8 cellular contexts compared by ENCODE assay signal in genomic region chr7:18494821-18495408, GRCh38. TPM values are rescaled to one million over a fixed set of nuclear protein-coding genes. Genes with fewer than 3 reads are reported as not detected.
A peak's percentile ranks its signal among the peaks of the same experiment; 100 is the strongest.
DNase-seq lines count a peak whose midpoint lies in the region; ATAC-seq, FAIRE-seq and TF ChIP-seq lines count a peak whose summit lies in the region.

No MANE protein-coding gene starts in this region.

- ATAC-seq in GM19372 (IDR thresholded peaks at IDR 0.05; ENCODE audit: low read depth, unreplicated experiment) (peak; percentile 38), HG03565 (IDR thresholded peaks at IDR 0.05; ENCODE audit: unreplicated experiment) (peak; percentile 39), thoracic aorta (ENCODE audit: insufficient number of reproducible peaks, low FRiP score, low read depth) (no peak)

- peaks cover 15% of the 10 kb centered on the region for H3K4me1 Mint-ChIP-seq in activated naive CD8-positive, alpha-beta T cell treated with anti-CD3 and anti-CD28 coated beads for 36 hours

- H3K27ac ChIP-seq in thoracic aorta, result peak overlapping the region; percentile 66 to 83

- DNase-seq in BJ (ENCODE audit: low read depth), result peak; percentile 36
- DNase-seq in activated naive CD8-positive, alpha-beta T cell treated with anti-CD3 and anti-CD28 coated beads for 36 hours, result peak; percentile 11
- no peak for DNase-seq in thoracic aorta (ENCODE audit: low spot score)
- DNase-seq in glomerular visceral epithelial cell (ENCODE audit: extremely low spot score), result no peak
- DNase-seq in HTR-8/SVneo (ENCODE audit: insufficient read length, low spot score), result no peak

- H3K36me3 ChIP-seq in BJ (ENCODE audit: control insufficient read depth, insufficient read depth, low read length), result no peaks in the 10 kb centered on the region
- no peaks in the 10 kb centered on the region for H3K36me3 ChIP-seq in thoracic aorta

- peaks cover 22 to 47% of the 10 kb centered on the region in 2 donors for H3K4me1 ChIP-seq in thoracic aorta (ENCODE audit: control insufficient read depth in 1 of 2, low read depth in 2 of 2)

- no peaks in the 10 kb centered on the region for H3K36me3 Mint-ChIP-seq in activated naive CD8-positive, alpha-beta T cell treated with anti-CD3 and anti-CD28 coated beads for 36 hours

- CTCF ChIA-PET in BJ (lab: Yijun Ruan, JAX), result interaction anchor here (0.5 to 3.6 kb wide), 10 partner anchors 10 to 143 kb away, joined by 3 to 9 read pairs (median 3); no protein-coding TSS in a partner anchor

- peaks cover 5% of the 10 kb centered on the region for H3K27me3 Mint-ChIP-seq in activated naive CD8-positive, alpha-beta T cell treated with anti-CD3 and anti-CD28 coated beads for 36 hours

- H3K9me3 ChIP-seq in thoracic aorta, result no peaks in the 10 kb centered on the region

- FAIRE-seq in islet of Langerhans (lab: Jason Lieb, UNC) (peak; percentile 82), HTR-8/SVneo (lab: Jason Lieb, UNC) (no peak)

- no peaks in the 10 kb centered on the region for H3K27me3 ChIP-seq in BJ (ENCODE audit: control insufficient read depth, insufficient read depth, low read length)
- H3K27me3 ChIP-seq in thoracic aorta (replicated peaks; ENCODE audit: insufficient read depth), result no peaks in the 10 kb centered on the region

- H3K4me3 ChIP-seq in BJ (ENCODE audit: low read depth, low read length), result no peak overlapping the region
- H3K4me3 ChIP-seq in thoracic aorta, result peak overlapping the region; percentile 73

- H3K27ac Mint-ChIP-seq in activated naive CD8-positive, alpha-beta T cell treated with anti-CD3 and anti-CD28 coated beads for 36 hours, result no peak overlapping the region

- POLR2A ChIA-PET in BJ (lab: Charles Lee), result interaction anchor here (1.2 kb wide), 1 partner anchor 11 kb away, joined by 4 read pairs; no protein-coding TSS in a partner anchor

- no peak overlapping the region for H3K4me3 Mint-ChIP-seq in activated naive CD8-positive, alpha-beta T cell treated with anti-CD3 and anti-CD28 coated beads for 36 hours

- TF ChIP-seq CTCF in BJ (IDR thresholded peaks at IDR 0.05; ENCODE audit: insufficient read depth, low read depth, low read length) (no peak), thoracic aorta (IDR thresholded peaks at IDR 0.05) (no peak)

- H3K9me3 Mint-ChIP-seq in activated naive CD8-positive, alpha-beta T cell treated with anti-CD3 and anti-CD28 coated beads for 36 hours, result no peaks in the 10 kb centered on the region

RNA-seq across cellular contexts. Expression of gene HDAC9, which starts 0.6 kb away (rescaled TPM):
- polyA plus RNA-seq in BJ (2011; rRNA removed), result 12.5 and 14.7 TPM in 2 replicates
- 21.8 and 24.0 TPM in 2 replicates for polyA minus RNA-seq in BJ (2011; rRNA and poly(A)+ RNA removed)
- under 1 TPM; 0.14 to 0.72 TPM for total RNA-seq in activated naive CD8-positive, alpha-beta T cell treated with anti-CD3 and anti-CD28 coated beads for 36 hours
- total RNA-seq in thoracic aorta, result 10 to 100 TPM; 64.1 to 81.6 TPM

Comparison
In these comparisons a context has a peak if more than half of its experiments do, and no peak if none do; other contexts are left out.
1. DNase-seq: peak in BJ (single experiment) and activated naive CD8-positive, alpha-beta T cell treated with anti-CD3 and anti-CD28 coated beads for 36 hours (single experiment); none in thoracic aorta (single experiment), glomerular visceral epithelial cell (single experiment) and HTR-8/SVneo (single experiment).
2. RNA of gene HDAC9, which starts 0.6 kb away (total RNA-seq): 64.1 to 81.6 TPM in thoracic aorta; 0.14 to 0.72 TPM in activated naive CD8-positive, alpha-beta T cell treated with anti-CD3 and anti-CD28 coated beads for 36 hours; every median in the first group is over 10 times any median in the second.